In the genomic region with DNA sequence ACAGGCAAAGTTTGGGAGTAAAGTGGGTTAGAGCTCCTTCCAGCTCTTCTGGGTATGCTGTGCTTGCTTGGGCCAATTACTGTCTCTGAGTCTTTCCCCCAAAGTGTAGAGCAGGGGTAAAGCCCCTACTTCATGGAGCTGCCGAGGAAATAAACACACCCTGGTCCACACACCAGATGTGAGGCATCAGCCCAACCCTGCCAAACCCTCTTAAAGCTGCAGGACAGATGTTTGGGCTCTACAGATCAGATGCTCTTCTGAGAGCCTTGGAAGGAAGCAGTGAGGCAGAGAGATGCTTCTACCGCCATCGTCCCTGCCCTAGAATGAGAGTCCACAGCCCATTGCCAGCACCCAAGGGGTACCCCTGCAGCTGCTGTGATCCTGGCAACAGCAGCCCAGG, we compare ENCODE assay signal across 23 cellular contexts.
"Had no signal": no experiment of that assay in that cellular context is flagged by ENCODE, and none has a peak within 500 bp of the region (broad histone marks: within the 10 kb centered on the region; RNA-seq: fewer than 3 reads in every experiment).

No MANE protein-coding gene starts in this region.

- H3K27ac ChIP-seq: esophagus muscularis mucosa, prostate gland, right atrium auricular region, tibial nerve had no signal

- H3K4me3 Mint-ChIP-seq: activated CD4-positive, alpha-beta T cell treated with anti-CD3 and anti-CD28 coated beads, Interleukin-2, amount 10 ng/mL, durations not matched to agents 24 days and 14 days; activated CD8-positive, alpha-beta T cell treated with anti-CD3 and anti-CD28 coated beads for 36 hours; activated naive CD8-positive, alpha-beta T cell treated with anti-CD3 and anti-CD28 coated beads, Interleukin-2, amount 10 ng/mL, durations not matched to agents 7 days and 5 days; activated T-helper 17 cell treated with anti-CD3 and anti-CD28 coated beads, Interleukin-2, amount 50 U/mL, for 72 hours; dendritic cell treated with granulocyte-macrophage colony-stimulating factor and Interleukin-4, amounts not matched to agents 40 ng/mL and 50 ng/mL, for 4 days had no signal

- H3K36me3 ChIP-seq: esophagus muscularis mucosa, prostate gland, right atrium auricular region, tibial nerve had no signal

- DNase-seq: activated CD4-positive, alpha-beta T cell treated with anti-CD3 and anti-CD28 coated beads, Interleukin-2, amount 10 ng/mL, durations not matched to agents 24 days and 14 days; activated CD4-positive, CD25-positive, alpha-beta regulatory T cell; activated CD8-positive, alpha-beta T cell treated with anti-CD3 and anti-CD28 coated beads for 36 hours; activated naive CD4-positive, alpha-beta T cell treated with Interleukin-2 at 50 U/mL for 16 hours; activated naive CD8-positive, alpha-beta T cell treated with anti-CD3 and anti-CD28 coated beads, Interleukin-2, amount 10 ng/mL, durations not matched to agents 7 days and 5 days; activated T-cell treated with anti-CD3 and anti-CD28 coated beads, Interleukin-2, amount 50 U/mL, for 1 hour; cerebellar nuclear complex; effector CD8-positive, alpha-beta T cell; foreskin melanocyte; glutamatergic neuron; hypothalamus; islet precursor cell; left colon; stimulated activated CD4-positive, alpha-beta T cell treated with anti-CD3 and anti-CD28 coated beads, Interleukin-2, amount 100 ng/mL, for 24 hours; stimulated activated naive CD8-positive, alpha-beta T cell treated with anti-CD3 and anti-CD28 coated beads, Interleukin-15, Interleukin-2, amounts not matched to agents 100 U/mL and 50 U/mL, for 24 hours; T-helper 1 cell; T-helper 9 cell had no signal

- H3K9me3 ChIP-seq: esophagus muscularis mucosa, prostate gland, right atrium auricular region, tibial nerve had no signal

- H3K27me3 Mint-ChIP-seq: activated CD8-positive, alpha-beta T cell treated with anti-CD3 and anti-CD28 coated beads for 36 hours had no signal

- H3K4me1 Mint-ChIP-seq: activated CD4-positive, alpha-beta T cell treated with anti-CD3 and anti-CD28 coated beads, Interleukin-2, amount 10 ng/mL, durations not matched to agents 24 days and 14 days; activated T-helper 17 cell treated with anti-CD3 and anti-CD28 coated beads, Interleukin-2, amount 50 U/mL, for 72 hours had no signal

- H3K4me3 ChIP-seq: esophagus muscularis mucosa, prostate gland, right atrium auricular region, tibial nerve had no signal

- H3K9me3 Mint-ChIP-seq: activated CD4-positive, alpha-beta T cell treated with anti-CD3 and anti-CD28 coated beads, Interleukin-2, amount 10 ng/mL, durations not matched to agents 24 days and 14 days; activated CD8-positive, alpha-beta T cell treated with anti-CD3 and anti-CD28 coated beads for 36 hours; activated naive CD8-positive, alpha-beta T cell treated with anti-CD3 and anti-CD28 coated beads, Interleukin-2, amount 10 ng/mL, durations not matched to agents 7 days and 5 days; activated T-helper 17 cell treated with anti-CD3 and anti-CD28 coated beads, Interleukin-2, amount 50 U/mL, for 72 hours; dendritic cell treated with granulocyte-macrophage colony-stimulating factor and Interleukin-4, amounts not matched to agents 40 ng/mL and 50 ng/mL, for 4 days had no signal

- H3K27ac Mint-ChIP-seq: activated CD4-positive, alpha-beta T cell treated with anti-CD3 and anti-CD28 coated beads, Interleukin-2, amount 10 ng/mL, durations not matched to agents 24 days and 14 days; activated CD8-positive, alpha-beta T cell treated with anti-CD3 and anti-CD28 coated beads for 36 hours; activated naive CD8-positive, alpha-beta T cell treated with anti-CD3 and anti-CD28 coated beads, Interleukin-2, amount 10 ng/mL, durations not matched to agents 7 days and 5 days; activated T-helper 17 cell treated with anti-CD3 and anti-CD28 coated beads, Interleukin-2, amount 50 U/mL, for 72 hours; dendritic cell treated with granulocyte-macrophage colony-stimulating factor and Interleukin-4, amounts not matched to agents 40 ng/mL and 50 ng/mL, for 4 days had no signal

- H3K4me1 ChIP-seq: esophagus muscularis mucosa, prostate gland, right atrium auricular region had no signal

- H3K36me3 Mint-ChIP-seq: activated naive CD8-positive, alpha-beta T cell treated with anti-CD3 and anti-CD28 coated beads, Interleukin-2, amount 10 ng/mL, durations not matched to agents 7 days and 5 days had no signal

- H3K27me3 ChIP-seq: right atrium auricular region, tibial nerve had no signal
